Comparison of ENCODE assay signal across 14 cellular contexts in the genomic region with DNA sequence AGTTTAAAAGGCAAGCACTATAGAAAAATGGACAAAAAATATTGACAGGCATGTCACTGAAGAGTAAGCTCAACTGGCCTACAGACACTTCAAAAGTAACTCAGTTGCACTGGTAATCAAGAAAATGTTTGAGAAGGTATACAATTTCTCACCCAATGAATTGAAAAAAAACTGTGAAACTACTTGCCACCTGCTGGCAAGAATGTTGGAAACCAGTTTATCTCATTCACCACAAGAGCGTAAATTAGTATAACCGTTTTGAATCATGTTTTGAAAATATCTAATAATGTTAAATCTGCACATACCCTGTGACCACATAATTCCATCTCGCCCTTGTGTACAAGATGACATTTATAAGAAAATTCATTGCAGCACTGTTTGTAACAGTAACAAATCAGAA. TPM values are rescaled to one million over a fixed set of nuclear protein-coding genes. Genes with fewer than 3 reads are reported as not detected.
DNase-seq lines count a peak whose midpoint lies in the region; ATAC-seq, FAIRE-seq and TF ChIP-seq lines count a peak whose summit lies in the region.
"Had no signal": no experiment of that assay in that cellular context is flagged by ENCODE, and none has a peak within 500 bp of the region (broad histone marks: within the 10 kb centered on the region; RNA-seq: fewer than 3 reads in every experiment).

No MANE protein-coding gene starts in this region.

- intact Hi-C loops in heart right ventricle (cut with DNase I), result no loop called here
- intact Hi-C loops in PC-9 (cut with micrococcal nuclease; ENCODE audit: unreplicated experiment), result no loop called here

- no peaks in the 10 kb centered on the region for H3K9me2 ChIP-seq in PC-9 (ENCODE audit: insufficient read depth)

- WGBS in heart right ventricle, 2 donors, result 79 to 88% methylated on average over 3 of the region's 3 CpGs

- TF ChIP-seq CTCF in cardiac muscle cell (IDR thresholded peaks at IDR 0.05; ENCODE audit: low read depth, low read length) (peak; percentile 5), heart right ventricle (IDR thresholded peaks at IDR 0.05) (no peak), PC-9 (conservative IDR thresholded peaks at IDR 0.05) (peak; percentile 20; the same call in 1 of the 2 replicates), fibroblast of mammary gland (conservative IDR thresholded peaks at IDR 0.05; ENCODE audit: control insufficient read depth, insufficient read depth, low read depth, low read length) (peak; percentile 5)

- no TSS peak for BruUV-seq in PC-9 (replicated peaks; lab: Mats Ljungman, UMichigan)

- no peak overlapping the region for H3K4me2 ChIP-seq in PC-9

- H3F3A ChIP-seq in PC-9 (ENCODE audit: insufficient read depth, low read depth), result no peaks in the 10 kb centered on the region; the same call in 1 of the 2 replicates

- H3K36me3 ChIP-seq in cardiac muscle cell (no peaks in the 10 kb centered on the region), heart right ventricle (no peaks in the 10 kb centered on the region), PC-9 (ENCODE audit: low read depth) (no peaks in the 10 kb centered on the region)

- CTCF ChIA-PET in PC-9 (lab: Charles Lee), result interaction anchor here (0.5 kb wide), 1 partner anchor 217 kb away, joined by 4 read pairs; no protein-coding TSS in a partner anchor

- H3K9me3 ChIP-seq in cardiac muscle cell (ENCODE audit: low read depth) (no peaks in the 10 kb centered on the region), heart right ventricle (no peaks in the 10 kb centered on the region), PC-9 (ENCODE audit: insufficient read depth, low read depth) (no peaks in the 10 kb centered on the region)
- H3K9me3 ChIP-seq: psoas muscle had no signal

- DNase-seq in cardiac muscle cell (ENCODE audit: low read depth in 1 of 2, low spot score in 1 of 2), result no peak
- no peak for DNase-seq in heart right ventricle
- DNase-seq in PC-9, result no peak
- DNase-seq in fibroblast of mammary gland (ENCODE audit: low read depth), result no peak
- DNase-seq in urothelium cell line (ENCODE audit: low spot score), result peak; percentile 13
- no peak for DNase-seq in NCI-H128 (lab: John Stamatoyannopoulos, UW; ENCODE audit: unreplicated experiment)
- no peak for DNase-seq in NCI-H2107 treated with DMSO at 0.1 percent for 48 hours (lab: John Stamatoyannopoulos, UW; ENCODE audit: unreplicated experiment)
- DNase-seq: activated CD4-positive, alpha-beta memory T cell treated with anti-CD3 and anti-CD28 coated beads for 36 hours; aorta; NCI-H1105; psoas muscle had no signal

- no peaks in the 10 kb centered on the region for H3K27me3 ChIP-seq in cardiac muscle cell
- H3K27me3 ChIP-seq in heart right ventricle, result no peaks in the 10 kb centered on the region
- H3K27me3 ChIP-seq in PC-9 (ENCODE audit: insufficient read depth, low read depth), result no peaks in the 10 kb centered on the region

- H3K27ac ChIP-seq in cardiac muscle cell (no peak overlapping the region), heart right ventricle (no peak overlapping the region), PC-9 (no peak overlapping the region)
- H3K27ac ChIP-seq: psoas muscle had no signal

- H4K20me1 ChIP-seq in PC-9 (ENCODE audit: insufficient read depth), result no peaks in the 10 kb centered on the region

- POLR2A ChIA-PET in PC-9 (lab: Charles Lee; ENCODE audit: unreplicated experiment), result no interaction called here

- ATAC-seq in heart right ventricle (no peak), GM18517 (IDR thresholded peaks at IDR 0.05; ENCODE audit: unreplicated experiment) (no peak)
- ATAC-seq: psoas muscle had no signal

- no peak overlapping the region for H2AFZ ChIP-seq in PC-9

- no peaks in the 10 kb centered on the region for H3K79me2 ChIP-seq in PC-9 (ENCODE audit: low read depth)

- H3K4me3 ChIP-seq in cardiac muscle cell, result no peak overlapping the region
- no peak overlapping the region for H3K4me3 ChIP-seq in heart right ventricle
- no peak overlapping the region for H3K4me3 ChIP-seq in PC-9
- no peak overlapping the region for H3K4me3 ChIP-seq in fibroblast of mammary gland (ENCODE audit: control insufficient read depth, low read depth, low read length)
- H3K4me3 ChIP-seq: psoas muscle had no signal

- no peak for FAIRE-seq in urothelium cell line (lab: Jason Lieb, UNC)
- FAIRE-seq: TTC549 had no signal

- H3K4me1 ChIP-seq in cardiac muscle cell (ENCODE audit: low read depth) (no peaks in the 10 kb centered on the region), heart right ventricle (no peaks in the 10 kb centered on the region), PC-9 (replicated peaks; ENCODE audit: insufficient read depth) (no peaks in the 10 kb centered on the region)
- H3K4me1 ChIP-seq: psoas muscle had no signal

RNA-seq across cellular contexts. Expression of a gene that starts 31.7 kb away (rescaled TPM):
- total RNA-seq in cardiac muscle cell (0.67 and 0.83 TPM in 2 replicates), heart right ventricle (1 to 10 TPM in 4 of 10 donors, under 1 TPM in 5, not detected in 1; 0.37 to 2.9 (median 0.85) TPM), PC-9 (2021) (1.4 and 2.6 TPM in 2 replicates)
- polyA plus RNA-seq in cardiac muscle cell (0.93 TPM in 1 of 2 replicates, not detected in the other), heart right ventricle (under 1 TPM; 0.33 to 0.88 TPM)
- polyA plus RNA-seq: AG04450 had no signal

Comparison
In these comparisons a context has a peak if more than half of its experiments do, and no peak if none do; other contexts are left out.
1. CTCF ChIP-seq: peak in cardiac muscle cell (single experiment), PC-9 (single experiment) and fibroblast of mammary gland (single experiment); none in heart right ventricle (0 of 9).